In the genomic region with DNA sequence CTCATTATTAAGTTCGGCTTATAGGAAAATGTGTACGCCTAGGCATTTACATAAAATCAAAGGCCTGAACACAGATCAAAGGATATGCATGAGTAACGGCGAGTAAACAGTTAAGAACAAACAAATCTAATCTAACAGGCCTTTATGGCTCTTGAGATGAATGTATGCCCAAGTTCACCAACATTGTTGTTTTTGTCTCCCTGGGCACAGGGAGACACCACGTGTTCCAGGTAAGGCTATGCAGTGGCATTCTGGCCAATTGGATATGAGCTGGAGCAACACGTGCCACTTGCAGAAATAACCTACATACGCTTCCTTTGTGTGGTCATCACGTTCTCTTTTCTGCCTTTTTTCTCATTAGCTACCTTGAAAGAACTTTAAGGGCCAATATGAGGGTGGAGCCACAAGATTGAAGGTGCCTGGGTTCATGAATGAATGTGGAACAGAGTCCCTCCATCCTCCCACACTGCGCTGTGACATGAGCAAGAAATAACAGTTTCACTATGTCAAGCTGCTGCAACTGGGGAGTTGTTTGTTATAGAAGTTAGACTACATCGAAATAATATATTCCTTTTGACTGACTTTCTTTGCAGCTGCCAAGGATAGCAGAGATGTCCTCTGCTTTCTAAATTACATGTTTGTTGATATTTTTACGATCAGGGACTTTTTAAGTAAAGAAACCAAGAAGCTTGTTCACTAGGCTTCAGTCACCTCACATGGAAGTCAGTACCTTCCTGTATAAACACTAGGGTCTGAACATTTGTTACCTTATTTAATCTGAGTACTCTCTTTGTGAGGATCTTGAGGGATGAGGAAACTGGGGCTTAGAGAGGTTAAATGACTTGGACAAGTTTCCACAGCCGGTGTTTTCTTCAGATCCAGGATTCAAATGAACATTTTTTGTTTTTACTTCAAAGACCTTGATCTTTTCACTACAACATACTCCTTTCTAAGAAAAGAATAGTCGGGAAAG, we compare ENCODE assay signal across 18 cellular contexts.
A peak's percentile ranks its signal among the peaks of the same experiment; 100 is the strongest.
DNase-seq lines count a peak whose midpoint lies in the region; ATAC-seq, FAIRE-seq and TF ChIP-seq lines count a peak whose summit lies in the region.
"Had no signal": no experiment of that assay in that cellular context is flagged by ENCODE, and none has a peak within 500 bp of the region (broad histone marks: within the 10 kb centered on the region; RNA-seq: fewer than 3 reads in every experiment).

No MANE protein-coding gene starts in this region.

- no peak for FAIRE-seq in small intestine (lab: Jason Lieb, UNC)

- H3K36me3 Mint-ChIP-seq in activated T-cell treated with anti-CD3 and anti-CD28 coated beads, Interleukin-2, amount 50 U/mL, for 4 hours (ENCODE audit: insufficient read depth), result peaks cover 2% of the 10 kb centered on the region

- DNase-seq in activated T-cell treated with anti-CD3 and anti-CD28 coated beads, Interleukin-2, amount 50 U/mL, for 4 hours, result no peak
- no peak for DNase-seq in activated T-cell treated with anti-CD3 and anti-CD28 coated beads, Interleukin-2, amount 50 U/mL, for 48 hours
- DNase-seq in LNCaP clone FGC (ENCODE audit: low read depth) (peak; percentile 77), dermis blood vessel endothelial cell (peak; percentile 41), small intestine (peak; percentile 46), T-helper 1 cell (no peak), posterior vena cava (ENCODE audit: low spot score) (no peak), superior temporal gyrus (ENCODE audit: extremely low spot score) (no peak)
- DNase-seq: activated naive CD8-positive, alpha-beta T cell treated with anti-CD3 and anti-CD28 coated beads, Interleukin-2, amount 10 ng/mL, durations not matched to agents 7 days and 5 days; DND-41; esophagus squamous epithelium; lower lobe of right lung; NCI-H1417; NCI-H446 treated with DMSO at 0.1 percent for 48 hours; ovary; upper lobe of right lung had no signal

- no peaks in the 10 kb centered on the region for H3K27me3 Mint-ChIP-seq in activated T-cell treated with anti-CD3 and anti-CD28 coated beads, Interleukin-2, amount 50 U/mL, for 4 hours (ENCODE audit: low read depth)
- H3K27me3 Mint-ChIP-seq: activated naive CD8-positive, alpha-beta T cell treated with anti-CD3 and anti-CD28 coated beads, Interleukin-2, amount 10 ng/mL, durations not matched to agents 7 days and 5 days; IgD-negative memory B cell had no signal

- H3K4me3 ChIP-seq in LNCaP clone FGC (ENCODE audit: low read depth, low read length) (no peak overlapping the region), small intestine (ENCODE audit: low read depth in 1 of 2, low read length in 2 of 2) (no peak overlapping the region)
- H3K4me3 ChIP-seq: esophagus squamous epithelium, lower lobe of right lung, ovary, upper lobe of right lung had no signal

- no peak overlapping the region for H3K27ac ChIP-seq in small intestine (ENCODE audit: low read depth in 1 of 2, low read length in 1 of 2)
- H3K27ac ChIP-seq: esophagus squamous epithelium, lower lobe of right lung, ovary, RWPE1, upper lobe of right lung had no signal

- no peak for TF ChIP-seq CTCF in LNCaP clone FGC (IDR thresholded peaks at IDR 0.05; ENCODE audit: control insufficient read depth, extremely low read depth, insufficient read depth)

- H3K27me3 ChIP-seq in small intestine (ENCODE audit: control insufficient read depth in 2 of 2, insufficient read depth in 2 of 2, low read length in 2 of 2), result no peaks in the 10 kb centered on the region
- H3K27me3 ChIP-seq: esophagus squamous epithelium, ovary, upper lobe of right lung had no signal

- peaks cover 25% of the 10 kb centered on the region for H3K4me1 Mint-ChIP-seq in activated T-cell treated with anti-CD3 and anti-CD28 coated beads, Interleukin-2, amount 50 U/mL, for 4 hours (ENCODE audit: low read depth)

- peak overlapping the region; percentile 13 for H3K4me3 Mint-ChIP-seq in activated T-cell treated with anti-CD3 and anti-CD28 coated beads, Interleukin-2, amount 50 U/mL, for 4 hours
- H3K4me3 Mint-ChIP-seq: activated naive CD8-positive, alpha-beta T cell treated with anti-CD3 and anti-CD28 coated beads, Interleukin-2, amount 10 ng/mL, durations not matched to agents 7 days and 5 days had no signal

- no peaks in the 10 kb centered on the region for H3K9me3 ChIP-seq in small intestine (ENCODE audit: control insufficient read depth, low read depth)
- H3K9me3 ChIP-seq: esophagus squamous epithelium, lower lobe of right lung, ovary, upper lobe of right lung had no signal

- intact Hi-C loops in posterior vena cava (cut with DNase I), result no loop called here

- ATAC-seq in activated T-cell treated with anti-CD3 and anti-CD28 coated beads, Interleukin-2, amount 50 U/mL, for 4 hours, result peak; percentile 18 to 43
- ATAC-seq: lower lobe of right lung, upper lobe of right lung had no signal

- H3K9me3 Mint-ChIP-seq in activated T-cell treated with anti-CD3 and anti-CD28 coated beads, Interleukin-2, amount 50 U/mL, for 4 hours, result peaks cover 10% of the 10 kb centered on the region

- WGBS in small intestine, 3 donors, result 62 to 80% (median 71%) methylated on average over 13 of the region's 13 CpGs

- H3K4me1 ChIP-seq in small intestine (ENCODE audit: control insufficient read depth in 2 of 2, insufficient read depth in 1 of 2, low read depth in 1 of 2, low read length in 1 of 2), result peaks cover 0 to 3% of the 10 kb centered on the region in 2 donors
- H3K4me1 ChIP-seq: lower lobe of right lung, upper lobe of right lung had no signal

- H3K36me3 ChIP-seq in small intestine (ENCODE audit: control insufficient read depth in 2 of 2, insufficient read depth in 2 of 2, low read length in 2 of 2), result no peaks in the 10 kb centered on the region
- H3K36me3 ChIP-seq: esophagus squamous epithelium, lower lobe of right lung, ovary, upper lobe of right lung had no signal

Comparison
In these comparisons a context has a peak if more than half of its experiments do, and no peak if none do; other contexts are left out.
1. DNase-seq: peak in LNCaP clone FGC (single experiment), dermis blood vessel endothelial cell (single experiment) and small intestine (single experiment); none in activated T-cell treated with anti-CD3 and anti-CD28 coated beads, Interleukin-2, amount 50 U/mL, for 4 hours (single experiment), activated T-cell treated with anti-CD3 and anti-CD28 coated beads, Interleukin-2, amount 50 U/mL, for 48 hours (0 of 2), T-helper 1 cell (0 of 5), posterior vena cava (single experiment) and superior temporal gyrus (single experiment).